ENCODE assay signal across 2 cellular contexts in the genomic region with DNA sequence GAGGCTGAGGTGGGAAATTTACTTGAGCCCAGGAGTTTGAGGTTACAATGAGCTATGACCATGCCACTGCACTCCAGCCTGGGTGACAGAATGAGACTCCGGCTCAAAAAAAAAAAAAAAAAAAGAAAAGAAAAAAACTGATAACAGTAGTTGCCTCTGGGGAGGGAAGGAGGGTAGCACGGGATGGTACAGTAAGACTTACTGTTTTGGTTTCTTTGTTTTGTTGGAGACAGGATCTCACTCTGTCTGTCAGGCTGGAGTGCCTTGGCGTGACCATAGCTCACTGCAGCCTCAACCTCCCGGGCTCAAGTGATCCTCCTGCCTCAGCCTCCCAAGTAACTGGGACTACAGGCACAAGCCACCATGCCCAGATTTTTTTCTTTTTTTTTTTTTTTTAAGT. TPM values are rescaled to one million over a fixed set of nuclear protein-coding genes. Genes with fewer than 3 reads are reported as not detected.
"Had no signal": no experiment of that assay in that cellular context is flagged by ENCODE, and none has a peak within 500 bp of the region (broad histone marks: within the 10 kb centered on the region; RNA-seq: fewer than 3 reads in every experiment).

No MANE protein-coding gene starts in this region.

RNA-seq across cellular contexts. Expression of a gene that starts 20.6 kb away (rescaled TPM):
- total RNA-seq: GM23248, H4 had no signal
